Comparison of ENCODE assay signal across 8 cellular contexts in the genomic region with DNA sequence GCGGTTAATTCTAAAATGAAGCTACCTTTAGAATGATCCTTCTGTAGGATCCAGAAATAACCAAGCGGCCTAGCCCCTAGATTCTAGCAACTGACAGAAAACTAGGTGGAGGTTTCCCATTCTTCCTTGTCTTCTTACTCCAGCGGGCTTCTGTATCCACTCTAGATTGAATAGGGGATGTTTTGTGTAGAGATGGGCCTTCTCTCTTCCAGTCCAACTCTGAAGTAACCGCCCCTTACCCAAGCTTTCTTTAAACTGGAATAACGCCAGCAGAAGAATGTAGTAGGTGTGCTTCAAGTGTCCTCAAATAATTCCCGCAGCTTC. TPM values are rescaled to one million over a fixed set of nuclear protein-coding genes. Genes with fewer than 3 reads are reported as not detected.
DNase-seq lines count a peak whose midpoint lies in the region; ATAC-seq and TF ChIP-seq lines count a peak whose summit lies in the region.

No MANE protein-coding gene starts in this region.

- H3K4me3 Mint-ChIP-seq in activated CD4-positive, alpha-beta memory T cell treated with anti-CD3 and anti-CD28 coated beads, Interleukin-2, amount 10 ng/mL, durations not matched to agents 7 days and 5 days: peak overlapping the region; percentile 89

- peaks cover 0 to 48% (median 13%) of the 10 kb centered on the region in 4 donors for H3K4me1 ChIP-seq in tibial nerve

- TF ChIP-seq CTCF in tibial nerve (IDR thresholded peaks at IDR 0.05): no peak

- POLR2A ChIA-PET in activated CD4-positive, alpha-beta memory T cell treated with anti-CD3 and anti-CD28 coated beads, Interleukin-2, amount 10 ng/mL, durations not matched to agents 7 days and 5 days (lab: Charles Lee): interaction anchor here (0.6 to 3.4 kb wide), 21 partner anchors 8 to 327 kb away, joined by 3 to 54 read pairs (median 4); partner anchors contain the start of genes ARHGAP10 and PRMT9

- H3K36me3 Mint-ChIP-seq in activated CD4-positive, alpha-beta memory T cell treated with anti-CD3 and anti-CD28 coated beads, Interleukin-2, amount 10 ng/mL, durations not matched to agents 7 days and 5 days (ENCODE audit: low read depth): peaks cover 19% of the 10 kb centered on the region

- H3K27ac ChIP-seq in tibial nerve: peak overlapping the region in 3 of 4 donors; percentile 69 to 90 (median 78)

- H3K4me3 ChIP-seq in tibial nerve: peak overlapping the region; percentile 54 to 81 (median 70)

- no peaks in the 10 kb centered on the region for H3K9me3 ChIP-seq in tibial nerve

- H3K9me3 Mint-ChIP-seq in activated CD4-positive, alpha-beta memory T cell treated with anti-CD3 and anti-CD28 coated beads, Interleukin-2, amount 10 ng/mL, durations not matched to agents 7 days and 5 days: no peaks in the 10 kb centered on the region

- CTCF ChIA-PET in activated CD4-positive, alpha-beta memory T cell treated with anti-CD3 and anti-CD28 coated beads, Interleukin-2, amount 10 ng/mL, durations not matched to agents 7 days and 5 days (lab: Charles Lee): interaction anchor here (0.7 to 5.3 kb wide), 17 partner anchors 8 to 253 kb away, joined by 3 to 36 read pairs (median 3); partner anchors contain the start of genes ARHGAP10 and PRMT9

- ATAC-seq in GM18867 (IDR thresholded peaks at IDR 0.05; ENCODE audit: unreplicated experiment): peak; percentile 18
- peak; percentile 3 for ATAC-seq in HG02870 (IDR thresholded peaks at IDR 0.05; ENCODE audit: unreplicated experiment)

- H3K27me3 ChIP-seq in tibial nerve: no peaks in the 10 kb centered on the region

- H3K27ac Mint-ChIP-seq in activated CD4-positive, alpha-beta memory T cell treated with anti-CD3 and anti-CD28 coated beads, Interleukin-2, amount 10 ng/mL, durations not matched to agents 7 days and 5 days: peak overlapping the region; percentile 92

- no peak for DNase-seq in activated CD4-positive, alpha-beta memory T cell treated with anti-CD3 and anti-CD28 coated beads, Interleukin-2, amount 10 ng/mL, durations not matched to agents 7 days and 5 days
- peak; percentile 21 for DNase-seq in iPS-NIHi11 (ENCODE audit: low spot score)
- no peak for DNase-seq in tibial nerve (ENCODE audit: low spot score in 2 of 2)
- DNase-seq in NAMALWA (ENCODE audit: low spot score): no peak
- DNase-seq in hepatic stellate cell (ENCODE audit: low spot score): no peak
- DNase-seq in DMS53 (lab: John Stamatoyannopoulos, UW): no peak

- H3K4me1 Mint-ChIP-seq in activated CD4-positive, alpha-beta memory T cell treated with anti-CD3 and anti-CD28 coated beads, Interleukin-2, amount 10 ng/mL, durations not matched to agents 7 days and 5 days: peaks cover 34% of the 10 kb centered on the region

- TF ChIP-seq EP300 in tibial nerve (IDR thresholded peaks at IDR 0.05): no peak

- H3K27me3 Mint-ChIP-seq in activated CD4-positive, alpha-beta memory T cell treated with anti-CD3 and anti-CD28 coated beads, Interleukin-2, amount 10 ng/mL, durations not matched to agents 7 days and 5 days: peaks cover 9% of the 10 kb centered on the region

- no peak for TF ChIP-seq POLR2A in tibial nerve (IDR thresholded peaks at IDR 0.05)

- H3K36me3 ChIP-seq in tibial nerve: peaks cover 0 to 7% (median 0%) of the 10 kb centered on the region in 3 donors

- WGBS in tibial nerve, 2 donors: 32 to 34% methylated on average over 6 of the region's 6 CpGs

RNA-seq across cellular contexts. Expression of gene TMEM184C, which starts 0.4 kb away (rescaled TPM):
- 10 to 100 TPM; 16.5 to 18.8 TPM for total RNA-seq in activated CD4-positive, alpha-beta memory T cell treated with anti-CD3 and anti-CD28 coated beads, Interleukin-2, amount 10 ng/mL, durations not matched to agents 7 days and 5 days
- 10 to 100 TPM; 22.2 to 33.2 (median 24.4) TPM for total RNA-seq in tibial nerve
